In the genomic region with DNA sequence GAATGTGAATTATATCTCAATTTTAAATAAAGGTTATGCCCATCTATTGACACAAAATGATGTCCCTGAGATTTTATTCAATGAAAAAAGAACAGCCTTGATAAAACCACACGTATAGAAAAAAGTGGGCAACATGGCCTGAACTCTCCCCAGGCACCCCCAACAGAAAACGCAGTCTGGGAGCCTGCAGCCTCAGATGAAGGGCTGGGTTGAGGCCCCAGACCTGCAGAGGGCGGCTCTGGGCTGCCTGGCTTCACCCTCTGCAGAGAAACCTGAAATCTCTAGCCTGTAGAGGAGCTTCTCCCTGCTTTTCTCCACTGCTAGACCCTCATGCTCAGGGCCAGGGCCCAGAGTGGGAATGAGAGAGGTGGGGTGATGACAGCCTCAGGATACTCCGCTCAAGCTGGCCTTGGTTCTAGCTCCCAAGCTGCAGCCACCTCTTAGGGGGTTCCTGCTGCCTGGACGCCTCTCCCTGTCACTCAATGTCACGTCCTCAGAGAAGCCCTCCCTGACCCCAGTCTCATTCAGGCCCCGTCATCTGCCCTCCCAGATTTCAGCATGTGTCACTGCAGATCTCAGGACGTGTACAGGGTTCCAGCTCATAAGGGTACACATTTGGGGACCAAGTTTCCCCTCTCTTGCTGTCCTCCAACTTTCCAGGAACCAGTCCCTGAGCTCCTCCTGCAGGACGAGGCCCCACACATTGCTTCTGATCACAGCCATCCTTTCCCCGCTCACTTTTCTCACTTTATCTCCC, we compare ENCODE assay signal across 8 cellular contexts. TPM values are rescaled to one million over a fixed set of nuclear protein-coding genes. Genes with fewer than 3 reads are reported as not detected.
DNase-seq lines count a peak whose midpoint lies in the region; ATAC-seq and TF ChIP-seq lines count a peak whose summit lies in the region.

No MANE protein-coding gene starts in this region.

- peaks cover 0 to 17% (median 0%) of the 10 kb centered on the region in 3 donors for H3K36me3 ChIP-seq in tibial nerve

- no peaks in the 10 kb centered on the region for H3K9me3 Mint-ChIP-seq in activated naive CD8-positive, alpha-beta T cell treated with anti-CD3 and anti-CD28 coated beads, Interleukin-2, amount 10 ng/mL, durations not matched to agents 7 days and 5 days

- TF ChIP-seq POLR2A in NB4 (IDR thresholded peaks at IDR 0.05; ENCODE audit: extremely low read depth, insufficient read length), result no peak
- TF ChIP-seq POLR2A in tibial nerve (IDR thresholded peaks at IDR 0.05), result no peak

- in situ Hi-C loops in G401 (cut with HindIII; ENCODE audit: low sequenced_read_pairs), result no loop called here

- DNase-seq in NOMO-1 (lab: John Stamatoyannopoulos, UW; ENCODE audit: unreplicated experiment in 2 of 2) (peak; percentile 12 to 33), NOMO-1 treated with DMSO at 0.1 percent for 48 hours (lab: John Stamatoyannopoulos, UW; ENCODE audit: unreplicated experiment) (no peak), NB4 (ENCODE audit: low read depth) (peak; percentile 58), left colon (no peak), tibial nerve (ENCODE audit: low spot score in 2 of 2) (no peak), G401 (ENCODE audit: low spot score) (no peak)
- peak; percentile 56 for DNase-seq in activated naive CD8-positive, alpha-beta T cell treated with anti-CD3 and anti-CD28 coated beads, Interleukin-2, amount 10 ng/mL, durations not matched to agents 7 days and 5 days

- peaks cover 3% of the 10 kb centered on the region for H3K36me3 Mint-ChIP-seq in activated naive CD8-positive, alpha-beta T cell treated with anti-CD3 and anti-CD28 coated beads, Interleukin-2, amount 10 ng/mL, durations not matched to agents 7 days and 5 days

- H3K27ac ChIP-seq in tibial nerve, result peak overlapping the region in 3 of 4 donors; percentile 91 to 98 (median 93)

- no peaks in the 10 kb centered on the region for H3K27me3 Mint-ChIP-seq in activated naive CD8-positive, alpha-beta T cell treated with anti-CD3 and anti-CD28 coated beads, Interleukin-2, amount 10 ng/mL, durations not matched to agents 7 days and 5 days

- no peaks in the 10 kb centered on the region for H3K27me3 ChIP-seq in tibial nerve

- H3K4me1 Mint-ChIP-seq in activated naive CD8-positive, alpha-beta T cell treated with anti-CD3 and anti-CD28 coated beads, Interleukin-2, amount 10 ng/mL, durations not matched to agents 7 days and 5 days, result peaks cover 16% of the 10 kb centered on the region

- 13 to 14% methylated on average over 10 of the region's 10 CpGs for WGBS in tibial nerve, 2 donors

- H3K4me1 ChIP-seq in tibial nerve, result peaks cover 0 to 36% (median 18%) of the 10 kb centered on the region in 4 donors

- TF ChIP-seq CTCF in NB4 (IDR thresholded peaks at IDR 0.05; ENCODE audit: low read depth, low read length), result peak; percentile 18
- no peak for TF ChIP-seq CTCF in tibial nerve (IDR thresholded peaks at IDR 0.05)

- ATAC-seq in activated naive CD8-positive, alpha-beta T cell treated with anti-CD3 and anti-CD28 coated beads, Interleukin-2, amount 10 ng/mL, durations not matched to agents 7 days and 5 days (ENCODE audit: low read depth), result peak; percentile 28
- peak; percentile 13 for ATAC-seq in left colon
- ATAC-seq in GM18517 (IDR thresholded peaks at IDR 0.05; ENCODE audit: unreplicated experiment), result no peak

- H3K4me3 Mint-ChIP-seq in activated naive CD8-positive, alpha-beta T cell treated with anti-CD3 and anti-CD28 coated beads, Interleukin-2, amount 10 ng/mL, durations not matched to agents 7 days and 5 days, result peak overlapping the region; percentile 95

- no peak for TF ChIP-seq EP300 in tibial nerve (IDR thresholded peaks at IDR 0.05)

- intact Hi-C loops in left colon (cut with DNase I, micrococcal nuclease), result no loop called here

- no peaks in the 10 kb centered on the region for H3K9me3 ChIP-seq in tibial nerve

- H3K27ac Mint-ChIP-seq in activated naive CD8-positive, alpha-beta T cell treated with anti-CD3 and anti-CD28 coated beads, Interleukin-2, amount 10 ng/mL, durations not matched to agents 7 days and 5 days, result peak overlapping the region; percentile 93

- POLR2A ChIA-PET in activated naive CD8-positive, alpha-beta T cell treated with anti-CD3 and anti-CD28 coated beads, Interleukin-2, amount 10 ng/mL, durations not matched to agents 7 days and 5 days (lab: Charles Lee), result interaction anchor here (0.7 to 1.7 kb wide), 5 partner anchors 9 to 82 kb away, joined by 3 to 13 read pairs (median 4); partner anchors contain the start of gene UQCR11

- peak overlapping the region; percentile 92 for H3K4me3 ChIP-seq in NB4 (ENCODE audit: low read depth, low read length)
- H3K4me3 ChIP-seq in tibial nerve, result peak overlapping the region; percentile 81 to 95 (median 88)

RNA-seq across cellular contexts. Expression of gene MBD3, which starts 1.8 kb away (rescaled TPM):
- 10 to 100 TPM; 68.9 to 72.7 TPM for total RNA-seq in activated naive CD8-positive, alpha-beta T cell treated with anti-CD3 and anti-CD28 coated beads, Interleukin-2, amount 10 ng/mL, durations not matched to agents 7 days and 5 days
- 10 to 100 TPM; 47.7 to 57.5 TPM for total RNA-seq in left colon
- total RNA-seq in tibial nerve, result 100 to 1,000 TPM in 1 of 4 donors, 10 to 100 TPM in 3; 62.9 to 144 (median 91.4) TPM
- 164 and 166 TPM in 2 replicates for total RNA-seq in G401 (2014; rRNA removed; shearing (Covaris generic))

RNA-seq across cellular contexts. Expression of gene UQCR11, which starts 14.4 kb away (rescaled TPM):
- 100 to 1,000 TPM; 176 to 181 TPM for total RNA-seq in activated naive CD8-positive, alpha-beta T cell treated with anti-CD3 and anti-CD28 coated beads, Interleukin-2, amount 10 ng/mL, durations not matched to agents 7 days and 5 days
- 100 to 1,000 TPM; 337 to 359 TPM for total RNA-seq in left colon
- 10 to 100 TPM; 58.8 to 95.7 (median 66.0) TPM for total RNA-seq in tibial nerve
- total RNA-seq in G401 (2014; rRNA removed; shearing (Covaris generic)), result 141 and 200 TPM in 2 replicates

RNA-seq across cellular contexts. Expression of gene MEX3D, which starts 22.7 kb away (rescaled TPM):
- total RNA-seq in activated naive CD8-positive, alpha-beta T cell treated with anti-CD3 and anti-CD28 coated beads, Interleukin-2, amount 10 ng/mL, durations not matched to agents 7 days and 5 days, result 1 to 10 TPM; 7.0 to 7.8 TPM
- total RNA-seq in left colon (10 to 100 TPM; 22.3 to 24.8 TPM), tibial nerve (10 to 100 TPM; 19.4 to 32.7 (median 27.4) TPM)
- 105 and 123 TPM in 2 replicates for total RNA-seq in G401 (2014; rRNA removed; shearing (Covaris generic))

Comparison
In these comparisons a context has a peak if more than half of its experiments do, and no peak if none do; other contexts are left out.
1. DNase-seq: peak in NOMO-1 (2 of 2), NB4 (single experiment) and activated naive CD8-positive, alpha-beta T cell treated with anti-CD3 and anti-CD28 coated beads, Interleukin-2, amount 10 ng/mL, durations not matched to agents 7 days and 5 days (single experiment); none in NOMO-1 treated with DMSO at 0.1 percent for 48 hours (single experiment), left colon (0 of 2), tibial nerve (0 of 2) and G401 (single experiment).